ENCODE assay signal across 1 cellular context in the genomic region with DNA sequence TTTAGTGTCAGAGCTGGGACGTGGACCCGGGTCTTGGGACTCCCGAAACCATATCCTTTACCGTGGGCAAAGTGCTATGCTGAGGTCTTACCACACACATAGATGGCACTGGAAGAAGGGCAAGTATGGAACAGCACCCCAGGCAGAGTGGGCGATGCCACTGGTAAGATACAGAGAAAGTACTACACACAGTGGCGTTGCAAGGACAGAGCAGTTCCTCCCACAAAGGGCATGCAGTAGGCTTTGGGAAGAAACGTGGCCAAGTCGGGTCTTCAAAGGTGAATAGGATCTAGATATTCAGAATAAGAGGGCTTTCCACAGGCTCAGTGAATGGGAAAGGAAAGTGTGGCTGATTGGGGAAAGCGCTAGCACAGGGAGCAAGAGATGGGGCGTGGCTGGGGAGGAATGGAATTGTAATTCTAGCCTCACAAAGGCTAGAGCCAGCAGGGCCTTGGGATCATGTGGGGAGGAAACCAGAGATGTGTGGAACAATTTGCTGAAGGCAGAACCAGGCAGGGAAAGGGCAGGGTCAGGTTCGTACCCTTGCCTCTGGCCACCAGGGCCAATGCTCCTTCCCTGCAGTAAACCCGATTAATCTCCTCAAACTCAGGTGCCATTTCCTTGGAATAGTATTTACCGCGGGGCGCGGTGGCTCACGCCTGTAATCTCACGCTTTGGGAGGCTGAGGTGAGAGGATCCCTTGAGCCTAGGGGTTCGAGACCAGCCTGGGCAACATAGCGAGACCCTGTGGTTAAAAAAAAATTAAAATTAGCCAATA.
TF ChIP-seq lines count a peak whose summit lies in the region.

No MANE protein-coding gene starts in this region.

TF ChIP-seq in K562, 482 proteins besides CTCF, POLR2A, EP300 and RAD21 (continued from another document and continues in another):
- no peak for TF ChIP-seq DIDO1 (tag; IDR thresholded peaks at IDR 0.05; ENCODE audit: low read depth)
- TF ChIP-seq, protein P1, sequence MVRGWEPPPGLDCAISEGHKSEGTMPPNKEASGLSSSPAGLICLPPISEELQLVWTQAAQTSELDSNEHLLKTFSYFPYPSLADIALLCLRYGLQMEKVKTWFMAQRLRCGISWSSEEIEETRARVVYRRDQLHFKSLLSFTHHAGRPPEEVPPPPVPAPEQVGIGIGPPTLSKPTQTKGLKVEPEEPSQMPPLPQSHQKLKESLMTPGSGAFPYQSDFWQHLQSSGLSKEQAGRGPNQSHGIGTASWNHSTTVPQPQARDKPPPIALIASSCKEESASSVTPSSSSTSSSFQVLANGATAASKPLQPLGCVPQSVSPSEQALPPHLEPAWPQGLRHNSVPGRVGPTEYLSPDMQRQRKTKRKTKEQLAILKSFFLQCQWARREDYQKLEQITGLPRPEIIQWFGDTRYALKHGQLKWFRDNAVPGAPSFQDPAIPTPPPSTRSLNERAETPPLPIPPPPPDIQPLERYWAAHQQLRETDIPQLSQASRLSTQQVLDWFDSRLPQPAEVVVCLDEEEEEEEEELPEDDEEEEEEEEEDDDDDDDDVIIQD (CRISPR knock-in tag; IDR thresholded peaks at IDR 0.05), result no peak
- TF ChIP-seq, protein P2, sequence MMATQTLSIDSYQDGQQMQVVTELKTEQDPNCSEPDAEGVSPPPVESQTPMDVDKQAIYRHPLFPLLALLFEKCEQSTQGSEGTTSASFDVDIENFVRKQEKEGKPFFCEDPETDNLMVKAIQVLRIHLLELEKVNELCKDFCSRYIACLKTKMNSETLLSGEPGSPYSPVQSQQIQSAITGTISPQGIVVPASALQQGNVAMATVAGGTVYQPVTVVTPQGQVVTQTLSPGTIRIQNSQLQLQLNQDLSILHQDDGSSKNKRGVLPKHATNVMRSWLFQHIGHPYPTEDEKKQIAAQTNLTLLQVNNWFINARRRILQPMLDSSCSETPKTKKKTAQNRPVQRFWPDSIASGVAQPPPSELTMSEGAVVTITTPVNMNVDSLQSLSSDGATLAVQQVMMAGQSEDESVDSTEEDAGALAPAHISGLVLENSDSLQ (IDR thresholded peaks at IDR 0.05), result no peak
- TF ChIP-seq ZNF586 (CRISPR knock-in tag; conservative IDR thresholded peaks at IDR 0.05), result no peak
- TF ChIP-seq, protein P3, sequence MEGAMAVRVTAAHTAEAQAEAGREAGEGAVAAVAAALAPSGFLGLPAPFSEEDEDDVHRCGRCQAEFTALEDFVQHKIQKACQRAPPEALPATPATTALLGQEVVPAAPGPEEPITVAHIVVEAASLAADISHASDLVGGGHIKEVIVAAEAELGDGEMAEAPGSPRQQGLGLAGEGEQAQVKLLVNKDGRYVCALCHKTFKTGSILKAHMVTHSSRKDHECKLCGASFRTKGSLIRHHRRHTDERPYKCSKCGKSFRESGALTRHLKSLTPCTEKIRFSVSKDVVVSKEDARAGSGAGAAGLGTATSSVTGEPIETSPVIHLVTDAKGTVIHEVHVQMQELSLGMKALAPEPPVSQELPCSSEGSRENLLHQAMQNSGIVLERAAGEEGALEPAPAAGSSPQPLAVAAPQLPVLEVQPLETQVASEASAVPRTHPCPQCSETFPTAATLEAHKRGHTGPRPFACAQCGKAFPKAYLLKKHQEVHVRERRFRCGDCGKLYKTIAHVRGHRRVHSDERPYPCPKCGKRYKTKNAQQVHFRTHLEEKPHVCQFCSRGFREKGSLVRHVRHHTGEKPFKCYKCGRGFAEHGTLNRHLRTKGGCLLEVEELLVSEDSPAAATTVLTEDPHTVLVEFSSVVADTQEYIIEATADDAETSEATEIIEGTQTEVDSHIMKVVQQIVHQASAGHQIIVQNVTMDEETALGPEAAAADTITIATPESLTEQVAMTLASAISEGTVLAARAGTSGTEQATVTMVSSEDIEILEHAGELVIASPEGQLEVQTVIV (CRISPR knock-in tag; IDR thresholded peaks at IDR 0.05; ENCODE audit: borderline replicate concordance), result no peak
- no peak for TF ChIP-seq NCOA1 (IDR thresholded peaks at IDR 0.05; ENCODE audit: low read depth)
- no peak for TF ChIP-seq TARDBP (IDR thresholded peaks at IDR 0.05)
- TF ChIP-seq, protein P4, sequence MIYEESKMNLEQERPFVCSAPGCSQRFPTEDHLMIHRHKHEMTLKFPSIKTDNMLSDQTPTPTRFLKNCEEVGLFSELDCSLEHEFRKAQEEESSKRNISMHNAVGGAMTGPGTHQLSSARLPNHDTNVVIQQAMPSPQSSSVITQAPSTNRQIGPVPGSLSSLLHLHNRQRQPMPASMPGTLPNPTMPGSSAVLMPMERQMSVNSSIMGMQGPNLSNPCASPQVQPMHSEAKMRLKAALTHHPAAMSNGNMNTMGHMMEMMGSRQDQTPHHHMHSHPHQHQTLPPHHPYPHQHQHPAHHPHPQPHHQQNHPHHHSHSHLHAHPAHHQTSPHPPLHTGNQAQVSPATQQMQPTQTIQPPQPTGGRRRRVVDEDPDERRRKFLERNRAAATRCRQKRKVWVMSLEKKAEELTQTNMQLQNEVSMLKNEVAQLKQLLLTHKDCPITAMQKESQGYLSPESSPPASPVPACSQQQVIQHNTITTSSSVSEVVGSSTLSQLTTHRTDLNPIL (CRISPR knock-in tag; IDR thresholded peaks at IDR 0.05), result 0 out of 2 replicates have a peak, but pooled peaks have one; percentile 7
- TF ChIP-seq CHD4 (IDR thresholded peaks at IDR 0.05; ENCODE audit: insufficient read depth, insufficient replicate concordance, low read depth, low read length, poor library complexity, severe bottlenecking), result no peak
- TF ChIP-seq ZNF212 (CRISPR knock-in tag; IDR thresholded peaks at IDR 0.05), result no peak
- peak in 1 of 2 experiments; percentile 25; a peak in 2 of 4 replicates for TF ChIP-seq RCOR1 (IDR thresholded peaks at IDR 0.05; ENCODE audit: borderline replicate concordance in 1 of 2, low read depth in 2 of 2, low read length in 2 of 2)
- peak; percentile 38; the same call in 1 of the 2 replicates for TF ChIP-seq IFI16 (CRISPR knock-in tag; IDR thresholded peaks at IDR 0.05)
- no peak for TF ChIP-seq MCM3 (IDR thresholded peaks at IDR 0.05)
- TF ChIP-seq, protein P5, sequence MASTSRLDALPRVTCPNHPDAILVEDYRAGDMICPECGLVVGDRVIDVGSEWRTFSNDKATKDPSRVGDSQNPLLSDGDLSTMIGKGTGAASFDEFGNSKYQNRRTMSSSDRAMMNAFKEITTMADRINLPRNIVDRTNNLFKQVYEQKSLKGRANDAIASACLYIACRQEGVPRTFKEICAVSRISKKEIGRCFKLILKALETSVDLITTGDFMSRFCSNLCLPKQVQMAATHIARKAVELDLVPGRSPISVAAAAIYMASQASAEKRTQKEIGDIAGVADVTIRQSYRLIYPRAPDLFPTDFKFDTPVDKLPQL (IDR thresholded peaks at IDR 0.05; ENCODE audit: extremely low read depth, insufficient read length), result no peak
- 0 out of 2 replicates have a peak, but pooled peaks have one; percentile 25 for TF ChIP-seq KDM2B (CRISPR knock-in tag; IDR thresholded peaks at IDR 0.05)
- TF ChIP-seq MEF2A (IDR thresholded peaks at IDR 0.05; ENCODE audit: control insufficient read depth, low read depth, low read length), result no peak
- no peak; the same call in 1 of the 2 replicates for TF ChIP-seq GTF2E2 (tag; IDR thresholded peaks at IDR 0.05)
- TF ChIP-seq, protein P6, sequence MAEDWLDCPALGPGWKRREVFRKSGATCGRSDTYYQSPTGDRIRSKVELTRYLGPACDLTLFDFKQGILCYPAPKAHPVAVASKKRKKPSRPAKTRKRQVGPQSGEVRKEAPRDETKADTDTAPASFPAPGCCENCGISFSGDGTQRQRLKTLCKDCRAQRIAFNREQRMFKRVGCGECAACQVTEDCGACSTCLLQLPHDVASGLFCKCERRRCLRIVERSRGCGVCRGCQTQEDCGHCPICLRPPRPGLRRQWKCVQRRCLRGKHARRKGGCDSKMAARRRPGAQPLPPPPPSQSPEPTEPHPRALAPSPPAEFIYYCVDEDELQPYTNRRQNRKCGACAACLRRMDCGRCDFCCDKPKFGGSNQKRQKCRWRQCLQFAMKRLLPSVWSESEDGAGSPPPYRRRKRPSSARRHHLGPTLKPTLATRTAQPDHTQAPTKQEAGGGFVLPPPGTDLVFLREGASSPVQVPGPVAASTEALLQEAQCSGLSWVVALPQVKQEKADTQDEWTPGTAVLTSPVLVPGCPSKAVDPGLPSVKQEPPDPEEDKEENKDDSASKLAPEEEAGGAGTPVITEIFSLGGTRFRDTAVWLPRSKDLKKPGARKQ (CRISPR knock-in tag; IDR thresholded peaks at IDR 0.05), result no peak
- no peak for TF ChIP-seq FOXK2 (conservative IDR thresholded peaks at IDR 0.05 in 1 of 2, IDR thresholded peaks at IDR 0.05 in 1 of 2; ENCODE audit: low read depth in 2 of 2)
- TF ChIP-seq FOXK1 (CRISPR knock-in tag; IDR thresholded peaks at IDR 0.05; ENCODE audit: borderline replicate concordance), result no peak
- no peak for TF ChIP-seq PPARD (CRISPR knock-in tag; IDR thresholded peaks at IDR 0.05)
- TF ChIP-seq TRIM28 (IDR thresholded peaks at IDR 0.05), result peak; percentile 16; the same call in 1 of the 2 replicates
- TF ChIP-seq DMBX1 (CRISPR knock-in tag; IDR thresholded peaks at IDR 0.05; ENCODE audit: borderline replicate concordance), result peak; percentile 76; the same call in 1 of the 2 replicates
- TF ChIP-seq, protein P7, sequence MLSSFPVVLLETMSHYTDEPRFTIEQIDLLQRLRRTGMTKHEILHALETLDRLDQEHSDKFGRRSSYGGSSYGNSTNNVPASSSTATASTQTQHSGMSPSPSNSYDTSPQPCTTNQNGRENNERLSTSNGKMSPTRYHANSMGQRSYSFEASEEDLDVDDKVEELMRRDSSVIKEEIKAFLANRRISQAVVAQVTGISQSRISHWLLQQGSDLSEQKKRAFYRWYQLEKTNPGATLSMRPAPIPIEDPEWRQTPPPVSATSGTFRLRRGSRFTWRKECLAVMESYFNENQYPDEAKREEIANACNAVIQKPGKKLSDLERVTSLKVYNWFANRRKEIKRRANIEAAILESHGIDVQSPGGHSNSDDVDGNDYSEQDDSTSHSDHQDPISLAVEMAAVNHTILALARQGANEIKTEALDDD (IDR thresholded peaks at IDR 0.05), result no peak
- TF ChIP-seq SETDB1 (IDR thresholded peaks at IDR 0.05; ENCODE audit: low read length), result no peak
- TF ChIP-seq ZNF282 (CRISPR knock-in tag; IDR thresholded peaks at IDR 0.05), result no peak
- TF ChIP-seq, protein P8, sequence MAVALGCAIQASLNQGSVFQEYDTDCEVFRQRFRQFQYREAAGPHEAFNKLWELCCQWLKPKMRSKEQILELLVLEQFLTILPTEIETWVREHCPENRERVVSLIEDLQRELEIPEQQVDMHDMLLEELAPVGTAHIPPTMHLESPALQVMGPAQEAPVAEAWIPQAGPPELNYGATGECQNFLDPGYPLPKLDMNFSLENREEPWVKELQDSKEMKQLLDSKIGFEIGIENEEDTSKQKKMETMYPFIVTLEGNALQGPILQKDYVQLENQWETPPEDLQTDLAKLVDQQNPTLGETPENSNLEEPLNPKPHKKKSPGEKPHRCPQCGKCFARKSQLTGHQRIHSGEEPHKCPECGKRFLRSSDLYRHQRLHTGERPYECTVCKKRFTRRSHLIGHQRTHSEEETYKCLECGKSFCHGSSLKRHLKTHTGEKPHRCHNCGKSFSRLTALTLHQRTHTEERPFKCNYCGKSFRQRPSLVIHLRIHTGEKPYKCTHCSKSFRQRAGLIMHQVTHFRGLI (CRISPR knock-in tag; IDR thresholded peaks at IDR 0.05), result 0 out of 2 replicates have a peak, but pooled peaks have one; percentile 14
- 0 out of 2 replicates have a peak, but pooled peaks have one; percentile 15 for TF ChIP-seq ZNF76 (CRISPR knock-in tag; IDR thresholded peaks at IDR 0.05; ENCODE audit: borderline replicate concordance)
- no peak for TF ChIP-seq SIRT6 (IDR thresholded peaks at IDR 0.05; ENCODE audit: low read depth, low read length)
- TF ChIP-seq, protein P9, sequence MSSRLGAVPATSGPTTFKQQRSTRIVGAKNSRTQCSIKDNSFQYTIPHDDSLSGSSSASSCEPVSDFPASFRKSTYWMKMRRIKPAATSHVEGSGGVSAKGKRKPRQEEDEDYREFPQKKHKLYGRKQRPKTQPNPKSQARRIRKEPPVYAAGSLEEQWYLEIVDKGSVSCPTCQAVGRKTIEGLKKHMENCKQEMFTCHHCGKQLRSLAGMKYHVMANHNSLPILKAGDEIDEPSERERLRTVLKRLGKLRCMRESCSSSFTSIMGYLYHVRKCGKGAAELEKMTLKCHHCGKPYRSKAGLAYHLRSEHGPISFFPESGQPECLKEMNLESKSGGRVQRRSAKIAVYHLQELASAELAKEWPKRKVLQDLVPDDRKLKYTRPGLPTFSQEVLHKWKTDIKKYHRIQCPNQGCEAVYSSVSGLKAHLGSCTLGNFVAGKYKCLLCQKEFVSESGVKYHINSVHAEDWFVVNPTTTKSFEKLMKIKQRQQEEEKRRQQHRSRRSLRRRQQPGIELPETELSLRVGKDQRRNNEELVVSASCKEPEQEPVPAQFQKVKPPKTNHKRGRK (tag; IDR thresholded peaks at IDR 0.05), result no peak
- no peak for TF ChIP-seq POLR2H (tag; IDR thresholded peaks at IDR 0.05; ENCODE audit: low read depth)
- no peak for TF ChIP-seq ASH1L (IDR thresholded peaks at IDR 0.05; ENCODE audit: borderline replicate concordance, low read depth, partially characterized antibody)
- TF ChIP-seq GATAD2A (IDR thresholded peaks at IDR 0.05), result peak; percentile 68; the same call in 1 of the 2 replicates
- TF ChIP-seq JUND (IDR thresholded peaks at IDR 0.05; ENCODE audit: borderline replicate concordance, low read depth, low read length), result no peak
- TF ChIP-seq JUND (tag; IDR thresholded peaks at IDR 0.05; ENCODE audit: borderline replicate concordance, low read depth, low read length), result no peak; the same call in 2 of the 3 replicates
